ENCODE assay signal across 7 cellular contexts in the genomic region with DNA sequence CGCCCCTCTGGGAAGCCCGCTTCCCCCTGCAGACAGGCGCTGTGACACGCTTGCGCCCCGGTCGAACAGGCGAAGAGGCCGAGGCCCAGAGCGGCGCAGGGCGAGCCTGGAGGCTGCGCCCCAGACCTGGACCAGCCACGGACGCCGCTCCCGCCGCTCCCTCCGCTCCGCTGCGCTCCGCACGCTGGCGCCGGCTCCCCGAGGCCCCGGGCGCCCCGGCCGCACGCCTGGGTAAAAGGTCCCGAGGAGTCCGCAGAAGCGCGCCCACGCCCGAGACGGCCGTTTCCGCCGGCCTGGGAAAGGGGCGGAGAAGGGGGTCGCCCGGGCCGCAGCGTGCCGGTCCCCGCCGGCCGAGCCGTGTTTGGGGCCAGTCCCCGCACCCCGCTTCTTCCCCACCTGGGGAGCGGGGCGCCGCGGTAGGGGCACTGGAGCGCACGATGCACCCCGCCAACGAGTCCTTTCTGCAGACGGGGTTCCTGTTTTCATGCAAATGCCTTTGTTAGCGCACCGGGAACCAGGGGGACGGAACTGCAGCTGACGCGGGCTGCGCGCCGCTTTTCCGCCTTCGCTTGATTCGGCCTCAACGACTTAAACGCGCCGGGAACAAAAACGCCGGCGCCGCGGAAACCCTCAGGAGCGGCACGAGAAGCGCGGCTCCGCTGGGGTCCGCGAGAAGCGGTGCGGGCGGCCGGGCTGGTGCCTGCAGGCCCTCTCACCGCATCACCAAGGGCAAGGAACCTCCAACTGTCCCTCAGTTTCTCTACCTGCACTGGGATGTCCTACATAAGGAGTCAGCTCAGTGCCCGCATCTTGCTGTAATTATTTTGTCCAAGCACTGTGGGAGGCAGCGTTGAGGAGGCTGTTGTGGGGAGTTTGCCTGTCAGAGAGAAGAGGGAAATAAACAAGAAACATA.
A peak's percentile ranks its signal among the peaks of the same experiment; 100 is the strongest.
DNase-seq lines count a peak whose midpoint lies in the region; ATAC-seq and TF ChIP-seq lines count a peak whose summit lies in the region.

No MANE protein-coding gene starts in this region.

- no peaks in the 10 kb centered on the region for H3K36me3 ChIP-seq in Karpas-422 (ENCODE audit: insufficient read depth, low read length)
- no peaks in the 10 kb centered on the region for H3K36me3 ChIP-seq in gastroesophageal sphincter
- no peaks in the 10 kb centered on the region for H3K36me3 ChIP-seq in neuron (ENCODE audit: insufficient read depth, low read length)

- no peaks in the 10 kb centered on the region for H3K9me3 Mint-ChIP-seq in activated T-cell treated with anti-CD3 and anti-CD28 coated beads, Interleukin-2, amount 50 U/mL, for 24 hours
- no peaks in the 10 kb centered on the region for H3K9me3 Mint-ChIP-seq in stimulated activated effector memory CD8-positive, alpha-beta T cell treated with anti-CD3 and anti-CD28 coated beads, Interleukin-12 subunit alpha, Interleukin-12 subunit beta, amount 100 ng/mL, for 72 hours

- H3K79me2 ChIP-seq in Karpas-422 (ENCODE audit: low read length), result no peaks in the 10 kb centered on the region

- 0 to 50% methylated on average over 1 of the region's 96 CpGs for WGBS in gastroesophageal sphincter (ENCODE audit: low coverage in 1 of 2), 2 donors

- H3K4me3 ChIP-seq in Karpas-422 (ENCODE audit: low read length), result peak overlapping the region; percentile 70
- H3K4me3 ChIP-seq in gastroesophageal sphincter, result peak overlapping the region; percentile 29 to 62
- peak overlapping the region; percentile 54 for H3K4me3 ChIP-seq in neuron (ENCODE audit: low read length)

- no peaks in the 10 kb centered on the region for H4K20me1 ChIP-seq in Karpas-422 (ENCODE audit: insufficient read depth, low read depth, low read length)

- H3K4me1 Mint-ChIP-seq in activated T-cell treated with anti-CD3 and anti-CD28 coated beads, Interleukin-2, amount 50 U/mL, for 24 hours (ENCODE audit: low read depth), result peaks cover 9% of the 10 kb centered on the region
- peaks cover 7% of the 10 kb centered on the region for H3K4me1 Mint-ChIP-seq in stimulated activated effector memory CD8-positive, alpha-beta T cell treated with anti-CD3 and anti-CD28 coated beads, Interleukin-12 subunit alpha, Interleukin-12 subunit beta, amount 100 ng/mL, for 72 hours

- H3K27me3 ChIP-seq in Karpas-422 (ENCODE audit: low read length) (0 out of 2 replicates have a peak, but pooled peaks cover 4% of the 10 kb centered on the region), gastroesophageal sphincter (no peaks in the 10 kb centered on the region), neuron (ENCODE audit: insufficient read depth, low read length) (peaks cover 40% of the 10 kb centered on the region)

- no peaks in the 10 kb centered on the region for H3K9me3 ChIP-seq in Karpas-422 (ENCODE audit: low read length)
- no peaks in the 10 kb centered on the region for H3K9me3 ChIP-seq in gastroesophageal sphincter
- no peaks in the 10 kb centered on the region for H3K9me3 ChIP-seq in neuron (ENCODE audit: low read length)

- H3K4me1 ChIP-seq in Karpas-422 (ENCODE audit: low read length) (peaks cover 28% of the 10 kb centered on the region), gastroesophageal sphincter (peaks cover 0 to 29% (median 21%) of the 10 kb centered on the region in 3 donors), neuron (ENCODE audit: insufficient read depth, low read length) (peaks cover 13% of the 10 kb centered on the region)

- H3K4me2 ChIP-seq in Karpas-422 (ENCODE audit: low read depth, low read length, poor library complexity, severe bottlenecking), result peak overlapping the region; percentile 82

- DNase-seq in GM13976 (ENCODE audit: low spot score) (peak; percentile 77), Karpas-422 (peak; percentile 96)
- DNase-seq in activated T-cell treated with anti-CD3 and anti-CD28 coated beads, Interleukin-2, amount 50 U/mL, for 24 hours, result no peak
- DNase-seq in stimulated activated effector memory CD8-positive, alpha-beta T cell treated with anti-CD3 and anti-CD28 coated beads, Interleukin-12 subunit alpha, Interleukin-12 subunit beta, amount 100 ng/mL, for 72 hours (ENCODE audit: low spot score in 2 of 2), result no peak

- no peaks in the 10 kb centered on the region for H3K36me3 Mint-ChIP-seq in activated T-cell treated with anti-CD3 and anti-CD28 coated beads, Interleukin-2, amount 50 U/mL, for 24 hours (ENCODE audit: low read depth)
- H3K36me3 Mint-ChIP-seq in stimulated activated effector memory CD8-positive, alpha-beta T cell treated with anti-CD3 and anti-CD28 coated beads, Interleukin-12 subunit alpha, Interleukin-12 subunit beta, amount 100 ng/mL, for 72 hours, result no peaks in the 10 kb centered on the region

- no peak for TF ChIP-seq EP300 in gastroesophageal sphincter (IDR thresholded peaks at IDR 0.05)

- no peaks in the 10 kb centered on the region for H3K9me2 ChIP-seq in Karpas-422 (replicated peaks; ENCODE audit: insufficient read depth, low read length)

- peak overlapping the region; percentile 76 for H3K9ac ChIP-seq in Karpas-422 (ENCODE audit: low read length)

- peaks cover 55% of the 10 kb centered on the region for H3K27me3 Mint-ChIP-seq in activated T-cell treated with anti-CD3 and anti-CD28 coated beads, Interleukin-2, amount 50 U/mL, for 24 hours

- ATAC-seq in gastroesophageal sphincter, result peak; percentile 54
- no peak for ATAC-seq in GM19035 (IDR thresholded peaks at IDR 0.05; ENCODE audit: unreplicated experiment)
- no peak for ATAC-seq in stimulated activated effector memory CD8-positive, alpha-beta T cell treated with anti-CD3 and anti-CD28 coated beads, Interleukin-12 subunit alpha, Interleukin-12 subunit beta, amount 100 ng/mL, for 72 hours

- H3K4me3 Mint-ChIP-seq in activated T-cell treated with anti-CD3 and anti-CD28 coated beads, Interleukin-2, amount 50 U/mL, for 24 hours, result peak overlapping the region; percentile 43
- no peak overlapping the region for H3K4me3 Mint-ChIP-seq in stimulated activated effector memory CD8-positive, alpha-beta T cell treated with anti-CD3 and anti-CD28 coated beads, Interleukin-12 subunit alpha, Interleukin-12 subunit beta, amount 100 ng/mL, for 72 hours

- H2AFZ ChIP-seq in Karpas-422 (ENCODE audit: low read length) (peak overlapping the region; percentile 83), neuron (ENCODE audit: low read depth, low read length) (peak overlapping the region; percentile 85)

- no peak overlapping the region for H3K27ac Mint-ChIP-seq in activated T-cell treated with anti-CD3 and anti-CD28 coated beads, Interleukin-2, amount 50 U/mL, for 24 hours
- no peak overlapping the region for H3K27ac Mint-ChIP-seq in stimulated activated effector memory CD8-positive, alpha-beta T cell treated with anti-CD3 and anti-CD28 coated beads, Interleukin-12 subunit alpha, Interleukin-12 subunit beta, amount 100 ng/mL, for 72 hours

- H3K27ac ChIP-seq in Karpas-422 (ENCODE audit: low read length), result peak overlapping the region; percentile 40
- peak overlapping the region in 3 of 4 donors; percentile 56 to 80 (median 66) for H3K27ac ChIP-seq in gastroesophageal sphincter

- in situ Hi-C loops in GM13976 (cut with MboI; ENCODE audit: low sequenced_read_pairs, unreplicated experiment), result no loop called here

- TF ChIP-seq CTCF in GM13976 (IDR thresholded peaks at IDR 0.05; ENCODE audit: borderline replicate concordance, control extremely low read depth, extremely low read depth, insufficient read depth, missing control alignments) (no peak), gastroesophageal sphincter (IDR thresholded peaks at IDR 0.05) (no peak)

- TF ChIP-seq POLR2A in gastroesophageal sphincter (IDR thresholded peaks at IDR 0.05), result peak in 1 of 2 donors; percentile 37

Comparison
In these comparisons a context has a peak if more than half of its experiments do, and no peak if none do; other contexts are left out.
1. DNase-seq: peak in GM13976 (single experiment) and Karpas-422 (single experiment); none in activated T-cell treated with anti-CD3 and anti-CD28 coated beads, Interleukin-2, amount 50 U/mL, for 24 hours (single experiment) and stimulated activated effector memory CD8-positive, alpha-beta T cell treated with anti-CD3 and anti-CD28 coated beads, Interleukin-12 subunit alpha, Interleukin-12 subunit beta, amount 100 ng/mL, for 72 hours (0 of 2).
2. Peak in every context shown above with its lines, with median percentiles within 50 percentile points of each other: H3K4me3 ChIP-seq.